In the genomic region with DNA sequence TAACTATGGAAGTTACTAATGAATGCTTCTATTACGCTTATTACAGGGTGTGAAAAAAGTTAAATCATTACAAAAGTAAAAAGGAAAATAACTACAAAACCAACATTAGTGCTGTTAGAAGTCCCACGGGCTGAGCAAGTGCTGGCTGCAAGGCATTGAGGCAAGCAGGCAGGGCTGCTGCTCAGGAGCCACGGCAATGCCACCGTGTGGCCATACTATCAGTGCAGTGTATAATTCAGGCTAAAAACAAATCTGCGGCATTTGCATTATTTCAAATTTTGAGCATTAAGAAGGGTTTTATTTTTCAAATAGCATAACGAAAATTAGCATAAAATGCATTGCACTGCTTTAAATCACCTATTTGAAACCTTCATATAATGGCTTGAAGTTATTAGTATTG, we compare ENCODE assay signal across 1 cellular context.
TF ChIP-seq lines count a peak whose summit lies in the region.

No MANE protein-coding gene starts in this region.

TF ChIP-seq in GM12878, 131 proteins besides CTCF, POLR2A, EP300 and RAD21 (continues in another document):
- no peak for TF ChIP-seq HDAC6 (IDR thresholded peaks at IDR 0.05; ENCODE audit: unreplicated experiment)
- no peak for TF ChIP-seq ESRRA (IDR thresholded peaks at IDR 0.05; ENCODE audit: low read length)
- TF ChIP-seq SUZ12 (IDR thresholded peaks at IDR 0.05; ENCODE audit: unreplicated experiment): no peak
- TF ChIP-seq RUNX3 (IDR thresholded peaks at IDR 0.05; ENCODE audit: low read length): peak; percentile 41; the same call in 1 of the 2 replicates
- TF ChIP-seq EGR1 (IDR thresholded peaks at IDR 0.05; ENCODE audit: borderline replicate concordance in 1 of 2, low read depth in 2 of 2, low read length in 2 of 2): no peak
- TF ChIP-seq POLR2AphosphoS5 (IDR thresholded peaks at IDR 0.05; ENCODE audit: low read length): no peak
- TF ChIP-seq ZNF24 (IDR thresholded peaks at IDR 0.05): no peak
- no peak for TF ChIP-seq CHD1 (IDR thresholded peaks at IDR 0.05; ENCODE audit: low read depth, low read length)
- TF ChIP-seq ATF7 (IDR thresholded peaks at IDR 0.05; ENCODE audit: low read depth): no peak
- TF ChIP-seq, protein P1, sequence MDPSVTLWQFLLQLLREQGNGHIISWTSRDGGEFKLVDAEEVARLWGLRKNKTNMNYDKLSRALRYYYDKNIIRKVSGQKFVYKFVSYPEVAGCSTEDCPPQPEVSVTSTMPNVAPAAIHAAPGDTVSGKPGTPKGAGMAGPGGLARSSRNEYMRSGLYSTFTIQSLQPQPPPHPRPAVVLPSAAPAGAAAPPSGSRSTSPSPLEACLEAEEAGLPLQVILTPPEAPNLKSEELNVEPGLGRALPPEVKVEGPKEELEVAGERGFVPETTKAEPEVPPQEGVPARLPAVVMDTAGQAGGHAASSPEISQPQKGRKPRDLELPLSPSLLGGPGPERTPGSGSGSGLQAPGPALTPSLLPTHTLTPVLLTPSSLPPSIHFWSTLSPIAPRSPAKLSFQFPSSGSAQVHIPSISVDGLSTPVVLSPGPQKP (IDR thresholded peaks at IDR 0.05; ENCODE audit: low read depth, low read length): no peak
- TF ChIP-seq POLR2AphosphoS2 (IDR thresholded peaks at IDR 0.05; ENCODE audit: low read depth, low read length): no peak
- TF ChIP-seq ZBED1 (IDR thresholded peaks at IDR 0.05; ENCODE audit: borderline replicate concordance): no peak
- no peak for TF ChIP-seq WRNIP1 (IDR thresholded peaks at IDR 0.05; ENCODE audit: borderline replicate concordance, low read depth, low read length)
- TF ChIP-seq FOS (IDR thresholded peaks at IDR 0.05; ENCODE audit: borderline replicate concordance, extremely low read depth, insufficient read length): no peak
- TF ChIP-seq SRF (IDR thresholded peaks at IDR 0.05; ENCODE audit: low read depth in 2 of 2, low read length in 2 of 2): no peak
- TF ChIP-seq, protein P2, sequence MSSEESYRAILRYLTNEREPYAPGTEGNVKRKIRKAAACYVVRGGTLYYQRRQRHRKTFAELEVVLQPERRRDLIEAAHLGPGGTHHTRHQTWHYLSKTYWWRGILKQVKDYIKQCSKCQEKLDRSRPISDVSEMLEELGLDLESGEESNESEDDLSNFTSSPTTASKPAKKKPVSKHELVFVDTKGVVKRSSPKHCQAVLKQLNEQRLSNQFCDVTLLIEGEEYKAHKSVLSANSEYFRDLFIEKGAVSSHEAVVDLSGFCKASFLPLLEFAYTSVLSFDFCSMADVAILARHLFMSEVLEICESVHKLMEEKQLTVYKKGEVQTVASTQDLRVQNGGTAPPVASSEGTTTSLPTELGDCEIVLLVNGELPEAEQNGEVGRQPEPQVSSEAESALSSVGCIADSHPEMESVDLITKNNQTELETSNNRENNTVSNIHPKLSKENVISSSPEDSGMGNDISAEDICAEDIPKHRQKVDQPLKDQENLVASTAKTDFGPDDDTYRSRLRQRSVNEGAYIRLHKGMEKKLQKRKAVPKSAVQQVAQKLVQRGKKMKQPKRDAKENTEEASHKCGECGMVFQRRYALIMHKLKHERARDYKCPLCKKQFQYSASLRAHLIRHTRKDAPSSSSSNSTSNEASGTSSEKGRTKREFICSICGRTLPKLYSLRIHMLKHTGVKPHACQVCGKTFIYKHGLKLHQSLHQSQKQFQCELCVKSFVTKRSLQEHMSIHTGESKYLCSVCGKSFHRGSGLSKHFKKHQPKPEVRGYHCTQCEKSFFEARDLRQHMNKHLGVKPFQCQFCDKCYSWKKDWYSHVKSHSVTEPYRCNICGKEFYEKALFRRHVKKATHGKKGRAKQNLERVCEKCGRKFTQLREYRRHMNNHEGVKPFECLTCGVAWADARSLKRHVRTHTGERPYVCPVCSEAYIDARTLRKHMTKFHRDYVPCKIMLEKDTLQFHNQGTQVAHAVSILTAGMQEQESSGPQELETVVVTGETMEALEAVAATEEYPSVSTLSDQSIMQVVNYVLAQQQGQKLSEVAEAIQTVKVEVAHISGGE (CRISPR knock-in tag; IDR thresholded peaks at IDR 0.05): no peak
- no peak for TF ChIP-seq PAX5 (IDR thresholded peaks at IDR 0.05; ENCODE audit: borderline replicate concordance, low read depth, low read length)
- TF ChIP-seq, protein P3, sequence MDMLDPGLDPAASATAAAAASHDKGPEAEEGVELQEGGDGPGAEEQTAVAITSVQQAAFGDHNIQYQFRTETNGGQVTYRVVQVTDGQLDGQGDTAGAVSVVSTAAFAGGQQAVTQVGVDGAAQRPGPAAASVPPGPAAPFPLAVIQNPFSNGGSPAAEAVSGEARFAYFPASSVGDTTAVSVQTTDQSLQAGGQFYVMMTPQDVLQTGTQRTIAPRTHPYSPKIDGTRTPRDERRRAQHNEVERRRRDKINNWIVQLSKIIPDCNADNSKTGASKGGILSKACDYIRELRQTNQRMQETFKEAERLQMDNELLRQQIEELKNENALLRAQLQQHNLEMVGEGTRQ (IDR thresholded peaks at IDR 0.05; ENCODE audit: borderline replicate concordance, low read depth, low read length): no peak
- TF ChIP-seq NR2C1 (IDR thresholded peaks at IDR 0.05): no peak
- no peak for TF ChIP-seq HDAC2 (IDR thresholded peaks at IDR 0.05)
- TF ChIP-seq EED (IDR thresholded peaks at IDR 0.05; ENCODE audit: low read depth): no peak
- TF ChIP-seq, protein P4, sequence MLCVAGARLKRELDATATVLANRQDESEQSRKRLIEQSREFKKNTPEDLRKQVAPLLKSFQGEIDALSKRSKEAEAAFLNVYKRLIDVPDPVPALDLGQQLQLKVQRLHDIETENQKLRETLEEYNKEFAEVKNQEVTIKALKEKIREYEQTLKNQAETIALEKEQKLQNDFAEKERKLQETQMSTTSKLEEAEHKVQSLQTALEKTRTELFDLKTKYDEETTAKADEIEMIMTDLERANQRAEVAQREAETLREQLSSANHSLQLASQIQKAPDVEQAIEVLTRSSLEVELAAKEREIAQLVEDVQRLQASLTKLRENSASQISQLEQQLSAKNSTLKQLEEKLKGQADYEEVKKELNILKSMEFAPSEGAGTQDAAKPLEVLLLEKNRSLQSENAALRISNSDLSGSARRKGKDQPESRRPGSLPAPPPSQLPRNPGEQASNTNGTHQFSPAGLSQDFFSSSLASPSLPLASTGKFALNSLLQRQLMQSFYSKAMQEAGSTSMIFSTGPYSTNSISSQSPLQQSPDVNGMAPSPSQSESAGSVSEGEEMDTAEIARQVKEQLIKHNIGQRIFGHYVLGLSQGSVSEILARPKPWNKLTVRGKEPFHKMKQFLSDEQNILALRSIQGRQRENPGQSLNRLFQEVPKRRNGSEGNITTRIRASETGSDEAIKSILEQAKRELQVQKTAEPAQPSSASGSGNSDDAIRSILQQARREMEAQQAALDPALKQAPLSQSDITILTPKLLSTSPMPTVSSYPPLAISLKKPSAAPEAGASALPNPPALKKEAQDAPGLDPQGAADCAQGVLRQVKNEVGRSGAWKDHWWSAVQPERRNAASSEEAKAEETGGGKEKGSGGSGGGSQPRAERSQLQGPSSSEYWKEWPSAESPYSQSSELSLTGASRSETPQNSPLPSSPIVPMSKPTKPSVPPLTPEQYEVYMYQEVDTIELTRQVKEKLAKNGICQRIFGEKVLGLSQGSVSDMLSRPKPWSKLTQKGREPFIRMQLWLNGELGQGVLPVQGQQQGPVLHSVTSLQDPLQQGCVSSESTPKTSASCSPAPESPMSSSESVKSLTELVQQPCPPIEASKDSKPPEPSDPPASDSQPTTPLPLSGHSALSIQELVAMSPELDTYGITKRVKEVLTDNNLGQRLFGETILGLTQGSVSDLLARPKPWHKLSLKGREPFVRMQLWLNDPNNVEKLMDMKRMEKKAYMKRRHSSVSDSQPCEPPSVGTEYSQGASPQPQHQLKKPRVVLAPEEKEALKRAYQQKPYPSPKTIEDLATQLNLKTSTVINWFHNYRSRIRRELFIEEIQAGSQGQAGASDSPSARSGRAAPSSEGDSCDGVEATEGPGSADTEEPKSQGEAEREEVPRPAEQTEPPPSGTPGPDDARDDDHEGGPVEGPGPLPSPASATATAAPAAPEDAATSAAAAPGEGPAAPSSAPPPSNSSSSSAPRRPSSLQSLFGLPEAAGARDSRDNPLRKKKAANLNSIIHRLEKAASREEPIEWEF (IDR thresholded peaks at IDR 0.05; ENCODE audit: insufficient replicate concordance, low read depth, low read length): no peak
- no peak for TF ChIP-seq ETV6 (conservative IDR thresholded peaks at IDR 0.05 in 1 of 2, IDR thresholded peaks at IDR 0.05 in 1 of 2; ENCODE audit: borderline replicate concordance in 1 of 2, low read depth in 1 of 2)
- TF ChIP-seq, protein P5, sequence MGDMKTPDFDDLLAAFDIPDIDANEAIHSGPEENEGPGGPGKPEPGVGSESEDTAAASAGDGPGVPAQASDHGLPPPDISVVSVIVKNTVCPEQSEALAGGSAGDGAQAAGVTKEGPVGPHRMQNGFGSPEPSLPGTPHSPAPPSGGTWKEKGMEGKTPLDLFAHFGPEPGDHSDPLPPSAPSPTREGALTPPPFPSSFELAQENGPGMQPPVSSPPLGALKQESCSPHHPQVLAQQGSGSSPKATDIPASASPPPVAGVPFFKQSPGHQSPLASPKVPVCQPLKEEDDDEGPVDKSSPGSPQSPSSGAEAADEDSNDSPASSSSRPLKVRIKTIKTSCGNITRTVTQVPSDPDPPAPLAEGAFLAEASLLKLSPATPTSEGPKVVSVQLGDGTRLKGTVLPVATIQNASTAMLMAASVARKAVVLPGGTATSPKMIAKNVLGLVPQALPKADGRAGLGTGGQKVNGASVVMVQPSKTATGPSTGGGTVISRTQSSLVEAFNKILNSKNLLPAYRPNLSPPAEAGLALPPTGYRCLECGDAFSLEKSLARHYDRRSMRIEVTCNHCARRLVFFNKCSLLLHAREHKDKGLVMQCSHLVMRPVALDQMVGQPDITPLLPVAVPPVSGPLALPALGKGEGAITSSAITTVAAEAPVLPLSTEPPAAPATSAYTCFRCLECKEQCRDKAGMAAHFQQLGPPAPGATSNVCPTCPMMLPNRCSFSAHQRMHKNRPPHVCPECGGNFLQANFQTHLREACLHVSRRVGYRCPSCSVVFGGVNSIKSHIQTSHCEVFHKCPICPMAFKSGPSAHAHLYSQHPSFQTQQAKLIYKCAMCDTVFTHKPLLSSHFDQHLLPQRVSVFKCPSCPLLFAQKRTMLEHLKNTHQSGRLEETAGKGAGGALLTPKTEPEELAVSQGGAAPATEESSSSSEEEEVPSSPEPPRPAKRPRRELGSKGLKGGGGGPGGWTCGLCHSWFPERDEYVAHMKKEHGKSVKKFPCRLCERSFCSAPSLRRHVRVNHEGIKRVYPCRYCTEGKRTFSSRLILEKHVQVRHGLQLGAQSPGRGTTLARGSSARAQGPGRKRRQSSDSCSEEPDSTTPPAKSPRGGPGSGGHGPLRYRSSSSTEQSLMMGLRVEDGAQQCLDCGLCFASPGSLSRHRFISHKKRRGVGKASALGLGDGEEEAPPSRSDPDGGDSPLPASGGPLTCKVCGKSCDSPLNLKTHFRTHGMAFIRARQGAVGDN (IDR thresholded peaks at IDR 0.05): no peak
- TF ChIP-seq SUPT20H (IDR thresholded peaks at IDR 0.05; ENCODE audit: borderline replicate concordance, control insufficient read depth, low read depth, low read length): no peak
- TF ChIP-seq, protein P6, sequence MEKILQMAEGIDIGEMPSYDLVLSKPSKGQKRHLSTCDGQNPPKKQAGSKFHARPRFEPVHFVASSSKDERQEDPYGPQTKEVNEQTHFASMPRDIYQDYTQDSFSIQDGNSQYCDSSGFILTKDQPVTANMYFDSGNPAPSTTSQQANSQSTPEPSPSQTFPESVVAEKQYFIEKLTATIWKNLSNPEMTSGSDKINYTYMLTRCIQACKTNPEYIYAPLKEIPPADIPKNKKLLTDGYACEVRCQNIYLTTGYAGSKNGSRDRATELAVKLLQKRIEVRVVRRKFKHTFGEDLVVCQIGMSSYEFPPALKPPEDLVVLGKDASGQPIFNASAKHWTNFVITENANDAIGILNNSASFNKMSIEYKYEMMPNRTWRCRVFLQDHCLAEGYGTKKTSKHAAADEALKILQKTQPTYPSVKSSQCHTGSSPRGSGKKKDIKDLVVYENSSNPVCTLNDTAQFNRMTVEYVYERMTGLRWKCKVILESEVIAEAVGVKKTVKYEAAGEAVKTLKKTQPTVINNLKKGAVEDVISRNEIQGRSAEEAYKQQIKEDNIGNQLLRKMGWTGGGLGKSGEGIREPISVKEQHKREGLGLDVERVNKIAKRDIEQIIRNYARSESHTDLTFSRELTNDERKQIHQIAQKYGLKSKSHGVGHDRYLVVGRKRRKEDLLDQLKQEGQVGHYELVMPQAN (conservative IDR thresholded peaks at IDR 0.05): no peak
- no peak for TF ChIP-seq SMAD5 (IDR thresholded peaks at IDR 0.05; ENCODE audit: low read depth)
- no peak for TF ChIP-seq SREBF2 (IDR thresholded peaks at IDR 0.05; ENCODE audit: low read length)
- peak; percentile 26; the same call in 1 of the 2 replicates for TF ChIP-seq FOXM1 (IDR thresholded peaks at IDR 0.05; ENCODE audit: low read depth, low read length)
- peak; percentile 46; the same call in 1 of the 2 replicates for TF ChIP-seq SMC3 (IDR thresholded peaks at IDR 0.05; ENCODE audit: borderline replicate concordance, low read length)
- TF ChIP-seq, protein P7, sequence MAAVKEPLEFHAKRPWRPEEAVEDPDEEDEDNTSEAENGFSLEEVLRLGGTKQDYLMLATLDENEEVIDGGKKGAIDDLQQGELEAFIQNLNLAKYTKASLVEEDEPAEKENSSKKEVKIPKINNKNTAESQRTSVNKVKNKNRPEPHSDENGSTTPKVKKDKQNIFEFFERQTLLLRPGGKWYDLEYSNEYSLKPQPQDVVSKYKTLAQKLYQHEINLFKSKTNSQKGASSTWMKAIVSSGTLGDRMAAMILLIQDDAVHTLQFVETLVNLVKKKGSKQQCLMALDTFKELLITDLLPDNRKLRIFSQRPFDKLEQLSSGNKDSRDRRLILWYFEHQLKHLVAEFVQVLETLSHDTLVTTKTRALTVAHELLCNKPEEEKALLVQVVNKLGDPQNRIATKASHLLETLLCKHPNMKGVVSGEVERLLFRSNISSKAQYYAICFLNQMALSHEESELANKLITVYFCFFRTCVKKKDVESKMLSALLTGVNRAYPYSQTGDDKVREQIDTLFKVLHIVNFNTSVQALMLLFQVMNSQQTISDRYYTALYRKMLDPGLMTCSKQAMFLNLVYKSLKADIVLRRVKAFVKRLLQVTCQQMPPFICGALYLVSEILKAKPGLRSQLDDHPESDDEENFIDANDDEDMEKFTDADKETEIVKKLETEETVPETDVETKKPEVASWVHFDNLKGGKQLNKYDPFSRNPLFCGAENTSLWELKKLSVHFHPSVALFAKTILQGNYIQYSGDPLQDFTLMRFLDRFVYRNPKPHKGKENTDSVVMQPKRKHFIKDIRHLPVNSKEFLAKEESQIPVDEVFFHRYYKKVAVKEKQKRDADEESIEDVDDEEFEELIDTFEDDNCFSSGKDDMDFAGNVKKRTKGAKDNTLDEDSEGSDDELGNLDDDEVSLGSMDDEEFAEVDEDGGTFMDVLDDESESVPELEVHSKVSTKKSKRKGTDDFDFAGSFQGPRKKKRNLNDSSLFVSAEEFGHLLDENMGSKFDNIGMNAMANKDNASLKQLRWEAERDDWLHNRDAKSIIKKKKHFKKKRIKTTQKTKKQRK (IDR thresholded peaks at IDR 0.05; ENCODE audit: low read depth, low read length): no peak
- TF ChIP-seq NFIC (IDR thresholded peaks at IDR 0.05; ENCODE audit: low read depth, low read length): 0 out of 2 replicates have a peak, but pooled peaks have one; percentile 33
- no peak for TF ChIP-seq SMAD1 (IDR thresholded peaks at IDR 0.05; ENCODE audit: low read depth, partially characterized antibody)
- peak; percentile 63; the same call in 1 of the 2 replicates for TF ChIP-seq YY1 (IDR thresholded peaks at IDR 0.05; ENCODE audit: low read depth, low read length)
- no peak for TF ChIP-seq CHD2 (IDR thresholded peaks at IDR 0.05; ENCODE audit: borderline replicate concordance, low read depth, low read length)
- no peak for TF ChIP-seq SIN3A (IDR thresholded peaks at IDR 0.05; ENCODE audit: low read depth, low read length)
